ENCODE assay signal across 1 cellular context in the genomic region with DNA sequence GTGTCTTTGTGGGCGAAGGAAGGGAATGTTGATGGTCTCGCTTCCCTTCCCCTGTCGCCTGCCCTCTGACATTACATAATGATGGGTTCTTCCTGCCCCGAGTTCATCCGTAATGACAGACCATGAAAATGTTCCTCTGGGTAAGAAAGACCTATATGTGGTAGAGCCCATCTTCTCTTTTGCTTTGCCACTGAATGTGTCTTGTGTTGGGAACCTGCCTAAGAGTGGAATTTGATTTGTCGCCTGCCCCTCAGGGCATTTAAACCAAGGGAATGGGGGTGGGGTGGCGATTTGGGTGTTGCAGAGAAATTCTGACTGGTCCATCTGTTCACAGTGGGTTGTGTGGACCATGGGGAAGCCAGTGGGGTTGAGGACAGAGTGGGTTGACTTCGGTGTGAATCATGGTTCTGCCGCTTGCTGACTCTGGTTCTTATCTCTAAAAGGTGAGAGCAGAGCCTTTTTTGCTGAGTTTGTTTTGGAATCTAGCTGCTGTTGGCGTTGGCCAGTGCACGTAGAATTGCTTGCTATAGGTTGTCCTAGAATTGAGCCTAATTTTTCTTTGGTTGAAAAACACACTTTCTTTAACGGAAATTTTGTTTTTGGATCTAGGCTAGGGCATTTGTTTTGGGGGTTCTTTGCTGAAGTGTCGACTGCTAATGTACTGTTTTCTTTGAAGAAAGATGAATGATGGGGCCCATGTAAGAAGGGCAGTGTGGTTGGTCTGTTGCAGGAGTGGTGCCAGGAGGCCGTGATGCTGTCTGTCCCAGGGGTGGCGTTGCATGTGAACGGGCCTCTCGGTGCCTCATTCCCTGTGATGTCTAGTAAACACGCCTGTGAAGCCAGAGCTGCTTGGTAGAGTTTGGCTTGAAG.
TF ChIP-seq lines count a peak whose summit lies in the region.

No MANE protein-coding gene starts in this region.

TF ChIP-seq in GM23338, 12 proteins besides CTCF, POLR2A, EP300 and RAD21 (continued from another document):
- TF ChIP-seq ZNF462 (CRISPR knock-in tag; IDR thresholded peaks at IDR 0.05) (no peak), POLR2AphosphoS5 (IDR thresholded peaks at IDR 0.05; ENCODE audit: low read depth) (no peak), NANOG (IDR thresholded peaks at IDR 0.05; ENCODE audit: borderline replicate concordance) (no peak), STAT1 (IDR thresholded peaks at IDR 0.05; ENCODE audit: unreplicated experiment) (no peak), REST (IDR thresholded peaks at IDR 0.05; ENCODE audit: unreplicated experiment) (no peak)
